ENCODE assay signal across 27 cellular contexts in genomic region chr9:14258156-14258555, GRCh38. TPM values are rescaled to one million over a fixed set of nuclear protein-coding genes. Genes with fewer than 3 reads are reported as not detected.
DNase-seq lines count a peak whose midpoint lies in the region; FAIRE-seq and TF ChIP-seq lines count a peak whose summit lies in the region.
"Had no signal": no experiment of that assay in that cellular context is flagged by ENCODE, and none has a peak within 500 bp of the region (broad histone marks: within the 10 kb centered on the region; RNA-seq: fewer than 3 reads in every experiment).

No MANE protein-coding gene starts in this region.

- intact Hi-C loops in endothelial cell of umbilical vein (cut with micrococcal nuclease) = no loop called here

- no peak overlapping the region; the same call in 1 of the 2 replicates for H3K4me3 ChIP-seq in SK-N-MC
- H3K4me3 ChIP-seq in endothelial cell of umbilical vein (replicated peaks in 1 of 3; ENCODE audit: insufficient read depth in 1 of 3, low read depth in 1 of 3, low read length in 3 of 3) = no peak overlapping the region
- H3K4me3 ChIP-seq in muscle layer of colon (ENCODE audit: low read depth in 1 of 2, low read length in 2 of 2) = no peak overlapping the region
- no peak overlapping the region for H3K4me3 ChIP-seq in suprapubic skin
- H3K4me3 ChIP-seq: BLaER1 treated with 17β-estradiol and CSF1 and Interleukin-3, amounts not matched to agents 10 nM and 100 nM; HAP-1; SJCRH30 had no signal

- peaks cover 3% of the 10 kb centered on the region for H3K79me1 ChIP-seq in H9 (ENCODE audit: insufficient read depth, low read depth, low read length, poor library complexity, severe bottlenecking)

- H3K9me3 ChIP-seq in SK-N-MC (ENCODE audit: low read depth, low read length) (no peaks in the 10 kb centered on the region), endothelial cell of umbilical vein (replicated peaks; ENCODE audit: control insufficient read depth, insufficient read depth, low read length) (no peaks in the 10 kb centered on the region), muscle layer of colon (ENCODE audit: low read length) (no peaks in the 10 kb centered on the region), suprapubic skin (no peaks in the 10 kb centered on the region), H9 (ENCODE audit: control insufficient read depth, low read depth, low read length) (no peaks in the 10 kb centered on the region)
- H3K9me3 ChIP-seq: BLaER1 treated with 17β-estradiol and CSF1 and Interleukin-3, amounts not matched to agents 10 nM and 100 nM; HAP-1; SJCRH30 had no signal

- H3K27ac Mint-ChIP-seq in H9 = no peak overlapping the region
- H3K27ac Mint-ChIP-seq: activated naive CD4-positive, alpha-beta T cell treated with anti-CD3 and anti-CD28 coated beads, Interleukin-2, amount 50 U/mL, for 24 hours; activated T-cell treated with anti-CD3 and anti-CD28 coated beads, Interleukin-2, amount 50 U/mL, for 72 hours; IgD-negative memory B cell; nephron progenitor cell; T-helper 1 cell treated with Interleukin-12 subunit alpha and Interleukin-12 subunit beta and Interleukin-4 antibody, amounts not matched to agents 30 μg/mL and 1 μg/mL, for 36 hours had no signal

- H3K18ac ChIP-seq in H9 (ENCODE audit: insufficient read length, low read depth, low read length) = no peak overlapping the region

- no peak overlapping the region for H3K23ac ChIP-seq in H9 (ENCODE audit: insufficient read length, low read depth, low read length)

- no peak overlapping the region for H4K8ac ChIP-seq in H9 (replicated peaks; ENCODE audit: insufficient read length, low read depth, low read length)

- H4K91ac ChIP-seq in H9 (ENCODE audit: insufficient read length, low read depth, low read length) = no peak overlapping the region

- peaks cover 9% of the 10 kb centered on the region for H3K4me1 ChIP-seq in endothelial cell of umbilical vein (ENCODE audit: control insufficient read depth, extremely low read depth, insufficient read depth, low read length)
- H3K4me1 ChIP-seq in muscle layer of colon (ENCODE audit: insufficient read depth, low read length) = peaks cover 43% of the 10 kb centered on the region
- peaks cover 60% of the 10 kb centered on the region for H3K4me1 ChIP-seq in suprapubic skin
- no peaks in the 10 kb centered on the region for H3K4me1 ChIP-seq in H9 (ENCODE audit: insufficient read depth, low read length)
- H3K4me1 ChIP-seq: parathyroid adenoma, SJCRH30 had no signal

- no peaks in the 10 kb centered on the region for H3K23me2 ChIP-seq in H9 (ENCODE audit: insufficient read length, low read depth, low read length, poor library complexity, severe bottlenecking)

- H3K27ac ChIP-seq in SK-N-MC = peak overlapping the region; percentile 22; the same call in 1 of the 2 replicates
- H3K27ac ChIP-seq in endothelial cell of umbilical vein (ENCODE audit: insufficient read depth, low read depth, low read length) = peak overlapping the region; percentile 22
- H3K27ac ChIP-seq in muscle layer of colon (ENCODE audit: low read depth, low read length) = peak overlapping the region; percentile 35
- peak overlapping the region; percentile 2 for H3K27ac ChIP-seq in suprapubic skin
- no peak overlapping the region for H3K27ac ChIP-seq in H9 (ENCODE audit: insufficient read length, low read depth, low read length)
- H3K27ac ChIP-seq: BLaER1 treated with 17β-estradiol and CSF1 and Interleukin-3, amounts not matched to agents 10 nM and 100 nM; parathyroid adenoma; SJCRH30 had no signal

- CTCF ChIA-PET in endothelial cell of umbilical vein (lab: Charles Lee) = interaction anchor here (1.7 to 1.8 kb wide), 2 partner anchors 17 to 831 kb away, joined by 4 read pairs; no protein-coding TSS in a partner anchor

- H3K14ac ChIP-seq in H9 (ENCODE audit: insufficient read depth, low read length) = no peak overlapping the region

- H2BK15ac ChIP-seq in H9 (ENCODE audit: low read depth, low read length) = no peak overlapping the region

- peaks cover 18 to 20% of the 10 kb centered on the region in 2 experiments for H3K4me1 Mint-ChIP-seq in H9
- H3K4me1 Mint-ChIP-seq: activated naive CD4-positive, alpha-beta T cell treated with anti-CD3 and anti-CD28 coated beads, Interleukin-2, amount 50 U/mL, for 24 hours; IgD-negative memory B cell had no signal

- dilution Hi-C loops in endothelial cell of umbilical vein (cut with MboI; ENCODE audit: extremely low pct_ligation_motif_present, low sequenced_read_pairs) = no loop called here

- BruUV-seq in endothelial cell of umbilical vein (replicated peaks; lab: Mats Ljungman, UMichigan) = no TSS peak

- H3T11ph ChIP-seq in H9 (ENCODE audit: low read length) = no peak overlapping the region

- H3K36me3 ChIP-seq in SK-N-MC (ENCODE audit: insufficient read depth, low read length) (0 out of 2 replicates have a peak, but pooled peaks cover 3% of the 10 kb centered on the region), endothelial cell of umbilical vein (ENCODE audit: control insufficient read depth in 2 of 2, extremely low read depth in 1 of 2, insufficient read depth in 2 of 2, low read length in 2 of 2) (peaks cover 4 to 7% of the 10 kb centered on the region in 2 experiments), muscle layer of colon (ENCODE audit: insufficient read depth, low read length) (no peaks in the 10 kb centered on the region), suprapubic skin (no peaks in the 10 kb centered on the region)
- H3K36me3 ChIP-seq: BLaER1 treated with 17β-estradiol and CSF1 and Interleukin-3, amounts not matched to agents 10 nM and 100 nM; HAP-1 had no signal

- no peak overlapping the region for H3K9ac ChIP-seq in SK-N-MC (ENCODE audit: insufficient read length)
- H3K9ac ChIP-seq in endothelial cell of umbilical vein (replicated peaks; ENCODE audit: extremely low read depth, insufficient read depth, low read length) = no peak overlapping the region
- no peak overlapping the region for H3K9ac ChIP-seq in muscle layer of colon (ENCODE audit: low read length)
- H3K9ac ChIP-seq in H9 (ENCODE audit: extremely low read depth, insufficient read length, low read length) = no peak overlapping the region
- H3K9ac ChIP-seq: BLaER1 treated with 17β-estradiol and CSF1 and Interleukin-3, amounts not matched to agents 10 nM and 100 nM; parathyroid adenoma had no signal

- DNase-seq in SK-N-MC (ENCODE audit: low read depth, low spot score) = no peak
- DNase-seq in endothelial cell of umbilical vein (ENCODE audit: low read depth, low spot score) = no peak
- DNase-seq in suprapubic skin (ENCODE audit: low spot score in 2 of 2) = no peak
- no peak for DNase-seq in SHP77 treated with DMSO at 0.1 percent for 48 hours (lab: John Stamatoyannopoulos, UW)
- DNase-seq in H9 = no peak
- no peak for DNase-seq in NCI-H146 (lab: John Stamatoyannopoulos, UW)
- DNase-seq in iPS-NIHi11 (ENCODE audit: low spot score) = no peak
- DNase-seq: activated CD4-positive, alpha-beta T cell treated with anti-CD3 and anti-CD28 coated beads, Interleukin-2, amount 50 U/mL, for 4 hours; activated T-cell treated with anti-CD3 and anti-CD28 coated beads, Interleukin-2, amount 50 U/mL, for 72 hours; anterior cingulate cortex; central memory CD4-positive, alpha-beta T cell; COR-L47; dermis blood vessel endothelial cell; DMS79; NCI-H2029; nephron progenitor cell; SJCRH30; stimulated activated naive CD8-positive, alpha-beta T cell treated with anti-CD3 and anti-CD28 coated beads, Interleukin-15, Interleukin-2, amounts not matched to agents 100 U/mL and 50 U/mL, for 24 hours had no signal

- H3K4ac ChIP-seq in H9 (ENCODE audit: low read depth, low read length) = no peak overlapping the region

- TF ChIP-seq EP300 in suprapubic skin (IDR thresholded peaks at IDR 0.05) = no peak

- TF ChIP-seq CTCF in endothelial cell of umbilical vein (IDR thresholded peaks at IDR 0.05; ENCODE audit: extremely low read depth in 1 of 2, insufficient read depth in 1 of 2, low read depth in 1 of 2, low read length in 2 of 2) = no peak
- TF ChIP-seq CTCF in suprapubic skin (IDR thresholded peaks at IDR 0.05) = no peak
- no peak for TF ChIP-seq CTCF in H9 (conservative IDR thresholded peaks at IDR 0.05)

- H3K79me2 ChIP-seq in endothelial cell of umbilical vein (ENCODE audit: control insufficient read depth, insufficient read depth, low read length) (peaks cover 85% of the 10 kb centered on the region), H9 (ENCODE audit: insufficient read depth, low read length) (no peaks in the 10 kb centered on the region)
- H3K79me2 ChIP-seq: parathyroid adenoma had no signal

- H3K36me3 Mint-ChIP-seq in H9 (ENCODE audit: insufficient read depth in 1 of 3, low read depth in 3 of 3) = peaks cover 0 to 5% (median 0%) of the 10 kb centered on the region in 3 experiments; a peak in 1 of 7 replicates
- H3K36me3 Mint-ChIP-seq: activated naive CD4-positive, alpha-beta T cell treated with anti-CD3 and anti-CD28 coated beads, Interleukin-2, amount 50 U/mL, for 24 hours; IgD-negative memory B cell had no signal

- H2BK5ac ChIP-seq in H9 (ENCODE audit: insufficient read length, low read length) = no peak overlapping the region

- H3K27me3 Mint-ChIP-seq in H9 (ENCODE audit: low read depth) = no peaks in the 10 kb centered on the region

- no peak overlapping the region for H2AFZ ChIP-seq in endothelial cell of umbilical vein (ENCODE audit: low read depth, low read length)
- H2AFZ ChIP-seq in H9 (ENCODE audit: low read length) = no peak overlapping the region
- H2AFZ ChIP-seq: parathyroid adenoma had no signal

- H2BK120ac ChIP-seq in H9 (ENCODE audit: low read depth, low read length, poor library complexity, severe bottlenecking) = no peak overlapping the region

- no peak overlapping the region for H3K56ac ChIP-seq in H9 (ENCODE audit: insufficient read length, low read depth, low read length)

- peaks cover 3% of the 10 kb centered on the region for H4K20me1 ChIP-seq in endothelial cell of umbilical vein (replicated peaks; ENCODE audit: control insufficient read depth, extremely low read depth, insufficient read depth, low read length)
- H4K20me1 ChIP-seq in H9 (ENCODE audit: control insufficient read depth, insufficient read depth, insufficient read length) = no peaks in the 10 kb centered on the region
- H4K20me1 ChIP-seq: BLaER1 treated with 17β-estradiol and CSF1 and Interleukin-3, amounts not matched to agents 10 nM and 100 nM had no signal

- no peak overlapping the region for H2BK20ac ChIP-seq in H9 (ENCODE audit: low read depth, low read length, poor library complexity, severe bottlenecking)

- no peaks in the 10 kb centered on the region for H3K27me3 ChIP-seq in endothelial cell of umbilical vein (ENCODE audit: control insufficient read depth in 2 of 2, insufficient read depth in 2 of 2, low read length in 2 of 2)
- H3K27me3 ChIP-seq in muscle layer of colon (ENCODE audit: control insufficient read depth in 1 of 2, insufficient read depth in 2 of 2, low read length in 2 of 2) = no peaks in the 10 kb centered on the region
- no peaks in the 10 kb centered on the region for H3K27me3 ChIP-seq in suprapubic skin
- H3K27me3 ChIP-seq in H9 (ENCODE audit: insufficient read depth, low read length) = no peaks in the 10 kb centered on the region
- H3K27me3 ChIP-seq: BLaER1 treated with 17β-estradiol and CSF1 and Interleukin-3, amounts not matched to agents 10 nM and 100 nM; SJCRH30 had no signal

- no peaks in the 10 kb centered on the region for H3K9me3 Mint-ChIP-seq in H9
- H3K9me3 Mint-ChIP-seq: activated naive CD4-positive, alpha-beta T cell treated with anti-CD3 and anti-CD28 coated beads, Interleukin-2, amount 50 U/mL, for 24 hours; activated T-cell treated with anti-CD3 and anti-CD28 coated beads, Interleukin-2, amount 50 U/mL, for 72 hours; IgD-negative memory B cell; nephron progenitor cell; T-helper 1 cell treated with Interleukin-12 subunit alpha and Interleukin-12 subunit beta and Interleukin-4 antibody, amounts not matched to agents 30 μg/mL and 1 μg/mL, for 36 hours had no signal

- FAIRE-seq in endothelial cell of umbilical vein (lab: Jason Lieb, UNC) = no peak
- FAIRE-seq: GM19239, TTC549 had no signal

- no peak overlapping the region for H3K4me3 Mint-ChIP-seq in H9
- H3K4me3 Mint-ChIP-seq: activated naive CD4-positive, alpha-beta T cell treated with anti-CD3 and anti-CD28 coated beads, Interleukin-2, amount 50 U/mL, for 24 hours; activated T-cell treated with anti-CD3 and anti-CD28 coated beads, Interleukin-2, amount 50 U/mL, for 72 hours; IgD-negative memory B cell; nephron progenitor cell; T-helper 1 cell treated with Interleukin-12 subunit alpha and Interleukin-12 subunit beta and Interleukin-4 antibody, amounts not matched to agents 30 μg/mL and 1 μg/mL, for 36 hours had no signal

- H2AK5ac ChIP-seq in H9 (ENCODE audit: insufficient read length, low read length) = no peak overlapping the region

- no peak for TF ChIP-seq POLR2A in endothelial cell of umbilical vein (IDR thresholded peaks at IDR 0.05; ENCODE audit: low read depth, low read length)
- no peak for TF ChIP-seq POLR2A in suprapubic skin (IDR thresholded peaks at IDR 0.05)

- H3K4me2 ChIP-seq in endothelial cell of umbilical vein (ENCODE audit: insufficient read depth, low read length) (no peak overlapping the region), H9 (ENCODE audit: insufficient read depth, insufficient read length, low read length) (no peak overlapping the region)

- no peak overlapping the region for H4K5ac ChIP-seq in H9 (ENCODE audit: insufficient read length, low read depth, low read length)

- H3K9me1 ChIP-seq in endothelial cell of umbilical vein (replicated peaks; ENCODE audit: control insufficient read depth, extremely low read depth, insufficient read depth, low read length) = no peaks in the 10 kb centered on the region

- H2BK12ac ChIP-seq in H9 (ENCODE audit: insufficient read length, low read depth, low read length) = no peak overlapping the region

- POLR2A ChIA-PET in endothelial cell of umbilical vein (lab: Charles Lee) = no interaction called here

RNA-seq across cellular contexts. Expression of gene NFIB, which starts 55.8 kb away (rescaled TPM):
- 160 and 174 TPM in 2 replicates for total RNA-seq in endothelial cell of umbilical vein
- 23.4 and 26.4 TPM in 2 replicates for polyA plus RNA-seq in endothelial cell of umbilical vein
- 37.4 and 43.7 TPM in 2 replicates for polyA plus RNA-seq in endothelial cell of umbilical vein (2011; cell fraction: cytosol; rRNA removed)
- 154 and 187 TPM in 2 replicates for polyA plus RNA-seq in endothelial cell of umbilical vein (2011; cell fraction: nucleus; rRNA removed)
- 57.7 and 61.6 TPM in 2 replicates for polyA plus RNA-seq in endothelial cell of umbilical vein (2012)
- 232 and 242 TPM in 2 replicates for polyA minus RNA-seq in endothelial cell of umbilical vein
- polyA minus RNA-seq in endothelial cell of umbilical vein (2011; cell fraction: cytosol; rRNA and poly(A)+ RNA removed) = 21.1 TPM
- polyA minus RNA-seq in endothelial cell of umbilical vein (2011; cell fraction: nucleus; rRNA and poly(A)+ RNA removed) = 402 and 529 TPM in 2 replicates
- total RNA-seq in suprapubic skin = 100 to 1,000 TPM in 2 of 4 donors, 10 to 100 TPM in 2; 90.4 to 204 (median 112) TPM
- total RNA-seq in H9 (2021) = 13.3 and 14.3 TPM in 2 replicates
- total RNA-seq: activated T-cell treated with anti-CD3 and anti-CD28 coated beads, Interleukin-2, amount 50 U/mL, for 72 hours had no signal
- polyA plus RNA-seq: IgD-negative memory B cell had no signal
